Comparison of ENCODE assay signal across 11 cellular contexts in genomic region chr3:12911881-12912415, GRCh38.
DNase-seq lines count a peak whose midpoint lies in the region; ATAC-seq and TF ChIP-seq lines count a peak whose summit lies in the region.
"Had no signal": no experiment of that assay in that cellular context is flagged by ENCODE, and none has a peak within 500 bp of the region (broad histone marks: within the 10 kb centered on the region; RNA-seq: fewer than 3 reads in every experiment).

No MANE protein-coding gene starts in this region.

- H3K9me3 Mint-ChIP-seq in stimulated activated effector memory CD8-positive, alpha-beta T cell treated with anti-CD3 and anti-CD28 coated beads, Interleukin-12 subunit alpha, Interleukin-12 subunit beta, amount 100 ng/mL, for 72 hours = no peaks in the 10 kb centered on the region
- H3K9me3 Mint-ChIP-seq: CD8-positive, alpha-beta memory T cell had no signal

- intact Hi-C loops in Right ventricle myocardium superior (cut with DNase I) = no loop called here
- intact Hi-C loops in left ventricle myocardium superior (cut with micrococcal nuclease) = no loop called here

- peak overlapping the region in 7 of 11 experiments; percentile 21 to 64 (median 50); a peak in 10 of 22 replicates for H3K9ac ChIP-seq in BLaER1 treated with 17β-estradiol and CSF1 and Interleukin-3, amounts not matched to agents 10 nM and 100 nM

- H3K36me3 Mint-ChIP-seq in stimulated activated effector memory CD8-positive, alpha-beta T cell treated with anti-CD3 and anti-CD28 coated beads, Interleukin-12 subunit alpha, Interleukin-12 subunit beta, amount 100 ng/mL, for 72 hours = peaks cover 87% of the 10 kb centered on the region

- H3K36me3 ChIP-seq in right atrium auricular region = peaks cover 85% of the 10 kb centered on the region
- H3K36me3 ChIP-seq in BLaER1 treated with 17β-estradiol and CSF1 and Interleukin-3, amounts not matched to agents 10 nM and 100 nM = peaks cover 52 to 97% (median 84%) of the 10 kb centered on the region in 11 experiments

- peaks cover 15 to 100% (median 72%) of the 10 kb centered on the region in 11 experiments; a peak in 20 of 22 replicates for H4K20me1 ChIP-seq in BLaER1 treated with 17β-estradiol and CSF1 and Interleukin-3, amounts not matched to agents 10 nM and 100 nM

- H3K27me3 ChIP-seq in right atrium auricular region = no peaks in the 10 kb centered on the region
- H3K27me3 ChIP-seq in BLaER1 treated with 17β-estradiol and CSF1 and Interleukin-3, amounts not matched to agents 10 nM and 100 nM = no peaks in the 10 kb centered on the region
- H3K27me3 ChIP-seq: BE2C had no signal

- peaks cover 0 to 8% of the 10 kb centered on the region in 2 donors for H3K4me1 ChIP-seq in right atrium auricular region
- H3K4me1 ChIP-seq in BLaER1 treated with 17β-estradiol and CSF1 and Interleukin-3, amounts not matched to agents 10 nM and 100 nM = peaks cover 24 to 78% (median 67%) of the 10 kb centered on the region in 10 experiments
- H3K4me1 ChIP-seq: BE2C, Caco-2 had no signal

- no peak overlapping the region for H3K4me3 Mint-ChIP-seq in stimulated activated effector memory CD8-positive, alpha-beta T cell treated with anti-CD3 and anti-CD28 coated beads, Interleukin-12 subunit alpha, Interleukin-12 subunit beta, amount 100 ng/mL, for 72 hours
- H3K4me3 Mint-ChIP-seq: CD8-positive, alpha-beta memory T cell had no signal

- no peak overlapping the region for H3K27ac ChIP-seq in right atrium auricular region
- peak overlapping the region in 8 of 11 experiments; percentile 58 to 82 (median 72); a peak in 16 of 22 replicates for H3K27ac ChIP-seq in BLaER1 treated with 17β-estradiol and CSF1 and Interleukin-3, amounts not matched to agents 10 nM and 100 nM

- H3K4me2 ChIP-seq in BLaER1 treated with 17β-estradiol and CSF1 and Interleukin-3, amounts not matched to agents 10 nM and 100 nM = peak overlapping the region in 9 of 11 experiments; percentile 69 to 99 (median 94); a peak in 18 of 22 replicates

- no peak for DNase-seq in Right ventricle myocardium superior
- no peak for DNase-seq in right atrium auricular region (ENCODE audit: low spot score)
- DNase-seq in left ventricle myocardium superior = no peak
- DNase-seq in stimulated activated effector memory CD8-positive, alpha-beta T cell treated with anti-CD3 and anti-CD28 coated beads, Interleukin-12 subunit alpha, Interleukin-12 subunit beta, amount 100 ng/mL, for 72 hours (ENCODE audit: low spot score in 2 of 2) = no peak
- DNase-seq in GOT3 (lab: John Stamatoyannopoulos, UW) = no peak
- DNase-seq in NCI-H82 treated with DMSO at 0.1 percent for 48 hours (lab: John Stamatoyannopoulos, UW; ENCODE audit: unreplicated experiment) = no peak
- DNase-seq: BE2C; Caco-2; CD8-positive, alpha-beta memory T cell; GF-D8 had no signal

- no peak for TF ChIP-seq CTCF in right atrium auricular region (IDR thresholded peaks at IDR 0.05)

- H3K9me3 ChIP-seq in right atrium auricular region = no peaks in the 10 kb centered on the region
- no peaks in the 10 kb centered on the region for H3K9me3 ChIP-seq in BLaER1 treated with 17β-estradiol and CSF1 and Interleukin-3, amounts not matched to agents 10 nM and 100 nM (replicated peaks in 1 of 11)
- H3K9me3 ChIP-seq: BE2C, Caco-2 had no signal

- peaks cover 25% of the 10 kb centered on the region for H3K4me1 Mint-ChIP-seq in stimulated activated effector memory CD8-positive, alpha-beta T cell treated with anti-CD3 and anti-CD28 coated beads, Interleukin-12 subunit alpha, Interleukin-12 subunit beta, amount 100 ng/mL, for 72 hours

- ATAC-seq in Right ventricle myocardium superior (ENCODE audit: poor library complexity) (peak; percentile 37), left ventricle myocardium superior (peak; percentile 60)
- ATAC-seq in stimulated activated effector memory CD8-positive, alpha-beta T cell treated with anti-CD3 and anti-CD28 coated beads, Interleukin-12 subunit alpha, Interleukin-12 subunit beta, amount 100 ng/mL, for 72 hours = no peak

- H3K4me3 ChIP-seq in right atrium auricular region = no peak overlapping the region
- H3K4me3 ChIP-seq in BLaER1 treated with 17β-estradiol and CSF1 and Interleukin-3, amounts not matched to agents 10 nM and 100 nM = peak overlapping the region in 2 of 10 experiments; percentile 17 to 29; a peak in 2 of 20 replicates

- peak overlapping the region; percentile 45 for H3K27ac Mint-ChIP-seq in stimulated activated effector memory CD8-positive, alpha-beta T cell treated with anti-CD3 and anti-CD28 coated beads, Interleukin-12 subunit alpha, Interleukin-12 subunit beta, amount 100 ng/mL, for 72 hours

Comparison
In these comparisons a context has a peak if more than half of its experiments do, and no peak if none do; other contexts are left out.
1. H3K27ac ChIP-seq: peak in BLaER1 treated with 17β-estradiol and CSF1 and Interleukin-3, amounts not matched to agents 10 nM and 100 nM (8 of 11); none in right atrium auricular region (0 of 2).